Comparison of ENCODE assay signal across 9 cellular contexts in the genomic region with DNA sequence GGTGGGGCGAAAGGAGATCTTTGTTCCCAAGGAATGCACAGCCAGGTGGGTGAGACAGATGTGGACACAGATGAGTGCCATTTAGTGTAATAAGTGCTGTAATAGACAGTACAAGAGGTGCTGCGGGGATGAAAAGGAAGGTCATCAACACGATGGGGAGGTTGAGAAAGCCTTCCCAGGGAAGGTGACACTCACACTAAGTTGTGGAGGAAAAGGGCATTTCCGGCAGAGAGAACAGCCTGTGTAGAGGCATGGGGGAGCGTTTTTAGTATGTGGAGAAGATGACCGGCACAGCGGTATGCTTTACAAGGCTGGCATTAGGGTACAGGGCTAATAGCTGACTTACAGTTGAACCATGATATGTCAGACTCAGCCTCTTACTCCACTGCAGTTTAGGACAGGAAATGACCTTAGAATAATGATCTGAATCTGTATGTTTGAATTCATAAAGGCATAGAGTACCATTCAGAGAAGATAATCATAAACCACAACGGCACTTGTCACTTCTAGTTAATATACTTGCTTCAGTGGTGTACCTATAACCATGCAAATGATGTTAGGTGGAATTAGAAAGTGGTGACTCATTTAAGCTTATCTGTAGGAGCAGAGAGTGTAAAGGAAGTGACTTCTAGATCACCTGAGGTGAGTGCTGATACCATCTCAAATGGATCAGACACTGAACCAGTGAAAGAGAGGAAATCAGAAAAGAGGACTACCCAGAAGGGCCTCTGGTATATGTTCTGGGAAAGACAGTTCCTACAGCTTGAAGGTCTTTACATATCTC.
DNase-seq lines count a peak whose midpoint lies in the region; ATAC-seq and TF ChIP-seq lines count a peak whose summit lies in the region.
"Had no signal": no experiment of that assay in that cellular context is flagged by ENCODE, and none has a peak within 500 bp of the region (broad histone marks: within the 10 kb centered on the region; RNA-seq: fewer than 3 reads in every experiment).

No MANE protein-coding gene starts in this region.

- peak overlapping the region; percentile 62 to 79 for H3K27ac Mint-ChIP-seq in natural killer cell

- no peak overlapping the region for H2AFZ ChIP-seq in PC-3 (ENCODE audit: low read length)

- no peak for TF ChIP-seq CTCF in natural killer cell (IDR thresholded peaks at IDR 0.05)
- TF ChIP-seq CTCF in PC-3 (conservative IDR thresholded peaks at IDR 0.05; ENCODE audit: low read depth, low read length), result no peak

- H3K4me1 ChIP-seq in SJCRH30 (no peaks in the 10 kb centered on the region), PC-3 (ENCODE audit: insufficient read depth, low read length) (peaks cover 5% of the 10 kb centered on the region; the same call in 1 of the 2 replicates)

- no peaks in the 10 kb centered on the region for H3K27me3 ChIP-seq in SJCRH30
- H3K27me3 ChIP-seq in PC-3 (ENCODE audit: low read length), result no peaks in the 10 kb centered on the region

- H3K79me2 ChIP-seq in PC-3 (ENCODE audit: low read length), result no peaks in the 10 kb centered on the region

- POLR2A ChIA-PET in PC-3 (lab: Charles Lee; ENCODE audit: unreplicated experiment), result no interaction called here

- H3K4me1 Mint-ChIP-seq in natural killer cell, result peaks cover 59 to 65% of the 10 kb centered on the region in 2 donors

- no peaks in the 10 kb centered on the region for H3K36me3 ChIP-seq in SJCRH30
- H3K36me3 ChIP-seq in PC-3 (ENCODE audit: low read depth, low read length), result no peaks in the 10 kb centered on the region

- no peaks in the 10 kb centered on the region for H3K36me3 Mint-ChIP-seq in natural killer cell

- ATAC-seq in HG02798 (IDR thresholded peaks at IDR 0.05; ENCODE audit: poor library complexity, unreplicated experiment), result peak; percentile 50
- ATAC-seq in natural killer cell, result peak; percentile 62 to 80 (median 72)
- ATAC-seq in PC-3, result no peak

- H3K4me2 ChIP-seq in PC-3 (ENCODE audit: low read length), result no peak overlapping the region

- H3K4me3 Mint-ChIP-seq in natural killer cell, result peak overlapping the region; percentile 57

- H3K27ac ChIP-seq in SJCRH30 (no peak overlapping the region), PC-3 (ENCODE audit: low read length) (no peak overlapping the region)
- H3K27ac ChIP-seq: 22Rv1 had no signal

- H3K9me3 ChIP-seq in SJCRH30 (replicated peaks), result no peaks in the 10 kb centered on the region
- no peaks in the 10 kb centered on the region for H3K9me3 ChIP-seq in PC-3 (ENCODE audit: low read length)

- H3K27me3 Mint-ChIP-seq in natural killer cell (ENCODE audit: low read depth in 2 of 2), result no peaks in the 10 kb centered on the region

- H3K4me3 ChIP-seq in SJCRH30, result no peak overlapping the region
- no peak overlapping the region for H3K4me3 ChIP-seq in PC-3 (ENCODE audit: low read length)

- no TSS peak for BruUV-seq in PC-3 (replicated peaks; lab: Mats Ljungman, UMichigan)

- intact Hi-C loops in natural killer cell (cut with micrococcal nuclease) (loop anchor here (5.0 to 10.0 kb wide), 4 partner anchors 49 to 292 kb away; partner anchors contain the start of gene ADSL), PC-3 (cut with micrococcal nuclease) (no loop called here)

- DNase-seq in DMS53 (lab: John Stamatoyannopoulos, UW), result peak; percentile 27
- no peak for DNase-seq in DMS53 treated with DMSO at 0.1 percent for 48 hours (lab: John Stamatoyannopoulos, UW; ENCODE audit: unreplicated experiment)
- DNase-seq in T-helper 22 cell (ENCODE audit: low read depth), result peak; percentile 14
- no peak for DNase-seq in natural killer cell
- no peak for DNase-seq in SJCRH30
- DNase-seq in PC-3, result no peak
- DNase-seq in NCI-H187 (lab: John Stamatoyannopoulos, UW), result no peak

- no peak overlapping the region for H3K9ac ChIP-seq in PC-3 (ENCODE audit: low read length)

- no peaks in the 10 kb centered on the region for H3K9me3 Mint-ChIP-seq in natural killer cell

- no peaks in the 10 kb centered on the region for H4K20me1 ChIP-seq in PC-3 (ENCODE audit: low read length)

- H3F3A ChIP-seq in PC-3 (ENCODE audit: low read length, unreplicated experiment), result no peaks in the 10 kb centered on the region

- no peaks in the 10 kb centered on the region for H3K9me2 ChIP-seq in PC-3 (replicated peaks; ENCODE audit: low read length)

- CTCF ChIA-PET in PC-3 (lab: Charles Lee), result no interaction called here

Comparison
In these comparisons a context has a peak if more than half of its experiments do, and no peak if none do; other contexts are left out.
1. DNase-seq: peak in DMS53 (single experiment) and T-helper 22 cell (single experiment); none in DMS53 treated with DMSO at 0.1 percent for 48 hours (single experiment), natural killer cell (single experiment), SJCRH30 (0 of 2), PC-3 (single experiment) and NCI-H187 (0 of 2).